ENCODE assay signal across 20 cellular contexts in the genomic region with DNA sequence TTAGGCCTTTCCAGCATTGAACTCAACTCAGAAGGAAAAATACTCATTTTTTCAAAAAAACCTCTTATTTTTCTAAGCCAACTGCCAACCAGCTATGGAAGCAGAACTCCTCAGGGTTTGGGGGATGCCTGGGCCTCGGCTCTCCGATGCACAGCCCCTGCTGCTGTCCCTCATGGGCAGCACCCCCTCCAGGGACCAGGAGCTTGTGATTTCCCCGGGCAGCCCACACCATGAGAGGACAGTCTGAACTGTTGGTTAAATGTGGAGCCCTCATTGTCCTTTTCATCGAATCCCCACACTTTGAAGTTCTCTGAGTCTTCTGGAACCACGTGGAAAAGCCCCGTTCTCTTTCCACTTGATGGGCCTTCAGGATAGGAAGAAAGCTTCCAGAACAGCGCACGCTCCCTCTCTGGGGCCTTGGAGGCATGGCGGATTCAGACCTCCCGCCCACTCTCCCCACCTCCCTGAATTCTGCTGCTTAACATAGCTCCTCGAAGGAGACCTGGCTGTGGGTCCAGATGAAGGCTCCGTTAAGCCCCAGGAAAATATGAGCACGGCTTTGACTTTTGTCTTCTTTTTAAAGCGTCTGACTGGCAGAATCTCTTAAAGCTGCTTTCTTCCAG.
DNase-seq lines count a peak whose midpoint lies in the region; ATAC-seq, FAIRE-seq and TF ChIP-seq lines count a peak whose summit lies in the region.
"Had no signal": no experiment of that assay in that cellular context is flagged by ENCODE, and none has a peak within 500 bp of the region (broad histone marks: within the 10 kb centered on the region; RNA-seq: fewer than 3 reads in every experiment).

No MANE protein-coding gene starts in this region.

- no peak overlapping the region for H2BK12ac ChIP-seq in H1 (ENCODE audit: low read depth, low read length)

- no peak overlapping the region for H3K27ac ChIP-seq in H1 (ENCODE audit: low read depth, low read length)
- H3K27ac ChIP-seq: epithelial cell of prostate, vagina had no signal

- TF ChIP-seq EP300 in H1 (IDR thresholded peaks at IDR 0.05; ENCODE audit: borderline replicate concordance in 1 of 2, low read depth in 2 of 2, low read length in 2 of 2): no peak

- no peaks in the 10 kb centered on the region for H3K79me1 ChIP-seq in H1 (ENCODE audit: low read depth, low read length)

- peaks cover 3 to 8% of the 10 kb centered on the region in 2 experiments; a peak in 2 of 4 replicates for H3K9me3 ChIP-seq in H1 (ENCODE audit: insufficient read depth in 2 of 2, low read depth in 1 of 2, low read length in 1 of 2)
- H3K9me3 ChIP-seq: vagina had no signal

- H4K20me1 ChIP-seq in H1 (replicated peaks in 1 of 2; ENCODE audit: control insufficient read depth in 1 of 2, insufficient read depth in 2 of 2, low read length in 2 of 2): no peaks in the 10 kb centered on the region

- no peaks in the 10 kb centered on the region for H3K36me3 Mint-ChIP-seq in natural killer cell treated with Interleukin-12 subunit alpha and Interleukin-12 subunit beta and Interleukin-15 and Interleukin-18, amount 100 ng/mL, for 72 hours
- no peaks in the 10 kb centered on the region for H3K36me3 Mint-ChIP-seq in natural killer cell
- H3K36me3 Mint-ChIP-seq in activated CD8-positive, alpha-beta T cell treated with anti-CD3 and anti-CD28 coated beads, Interleukin-2, amount 10 ng/mL, durations not matched to agents 7 days and 5 days (ENCODE audit: low read depth): no peaks in the 10 kb centered on the region
- H3K36me3 Mint-ChIP-seq: CD14-positive monocyte had no signal

- H3K36me3 ChIP-seq in H1 (ENCODE audit: control insufficient read depth in 2 of 4, insufficient read depth in 4 of 4, low read length in 3 of 4): no peaks in the 10 kb centered on the region
- H3K36me3 ChIP-seq: vagina had no signal

- H3K23ac ChIP-seq in H1 (ENCODE audit: insufficient read length): no peak overlapping the region

- H2BK120ac ChIP-seq in H1 (replicated peaks; ENCODE audit: low read depth, low read length): no peak overlapping the region

- DNase-seq in natural killer cell treated with Interleukin-12 subunit alpha and Interleukin-12 subunit beta and Interleukin-15 and Interleukin-18, amount 100 ng/mL, for 72 hours (ENCODE audit: low spot score): peak; percentile 45
- DNase-seq in natural killer cell: no peak
- DNase-seq in H1 (ENCODE audit: low read depth in 1 of 2, low spot score in 2 of 2): no peak
- peak; percentile 46 for DNase-seq in pons (ENCODE audit: low spot score)
- no peak for DNase-seq in NCI-H510A treated with DMSO at 0.1 percent for 48 hours (lab: John Stamatoyannopoulos, UW)
- DNase-seq in foreskin fibroblast: no peak
- DNase-seq in activated CD8-positive, alpha-beta T cell treated with anti-CD3 and anti-CD28 coated beads, Interleukin-2, amount 10 ng/mL, durations not matched to agents 7 days and 5 days: no peak
- DNase-seq: activated CD4-positive, alpha-beta T cell treated with anti-CD3 and anti-CD28 coated beads for 4 hours; DMS 273 treated with DMSO at 0.1 percent for 48 hours; foreskin melanocyte; NCI-H1436 treated with DMSO at 0.1 percent for 48 hours; NCI-H2171; NCI-H526 treated with DMSO at 0.1 percent for 48 hours had no signal

- H3K9ac ChIP-seq in H1 (replicated peaks in 1 of 4; ENCODE audit: extremely low read depth in 1 of 4, low read depth in 3 of 4, low read length in 3 of 4): no peak overlapping the region

- no peak overlapping the region for H3K4me2 ChIP-seq in H1 (ENCODE audit: insufficient read depth in 1 of 2, low read depth in 2 of 2, low read length in 2 of 2)

- no peak overlapping the region for H2BK20ac ChIP-seq in H1 (ENCODE audit: low read length)

- no peak overlapping the region for H2AFZ ChIP-seq in H1 (ENCODE audit: low read length)

- no peak for TF ChIP-seq POLR2A in H1 (IDR thresholded peaks at IDR 0.05; ENCODE audit: control extremely low read depth in 1 of 2, low read depth in 2 of 2, low read length in 2 of 2)

- H3K4me3 ChIP-seq in H1 (ENCODE audit: extremely low read depth in 1 of 4, insufficient read depth in 2 of 4, low read depth in 3 of 4, low read length in 4 of 4) (no peak overlapping the region), foreskin fibroblast (ENCODE audit: low read depth in 1 of 2, low read length in 2 of 2) (no peak overlapping the region)
- H3K4me3 ChIP-seq: vagina had no signal

- H3K4me1 Mint-ChIP-seq in natural killer cell treated with Interleukin-12 subunit alpha and Interleukin-12 subunit beta and Interleukin-15 and Interleukin-18, amount 100 ng/mL, for 72 hours (ENCODE audit: low read depth in 2 of 2): no peaks in the 10 kb centered on the region
- no peaks in the 10 kb centered on the region for H3K4me1 Mint-ChIP-seq in natural killer cell
- no peaks in the 10 kb centered on the region for H3K4me1 Mint-ChIP-seq in activated CD8-positive, alpha-beta T cell treated with anti-CD3 and anti-CD28 coated beads, Interleukin-2, amount 10 ng/mL, durations not matched to agents 7 days and 5 days (ENCODE audit: low read depth)
- H3K4me1 Mint-ChIP-seq: CD14-positive monocyte had no signal

- H2BK15ac ChIP-seq in H1 (ENCODE audit: low read length): no peak overlapping the region

- intact Hi-C loops in natural killer cell (cut with micrococcal nuclease): no loop called here

- no peak overlapping the region for H4K5ac ChIP-seq in H1 (ENCODE audit: insufficient read length, low read depth, low read length)

- H3K27me3 ChIP-seq in H1 (replicated peaks in 1 of 4; ENCODE audit: control insufficient read depth in 3 of 4, extremely low read depth in 1 of 4, insufficient read depth in 3 of 4, low read length in 3 of 4): no peaks in the 10 kb centered on the region; a peak in 1 of 7 replicates
- H3K27me3 ChIP-seq: vagina had no signal

- no peak overlapping the region for H3K27ac Mint-ChIP-seq in natural killer cell treated with Interleukin-12 subunit alpha and Interleukin-12 subunit beta and Interleukin-15 and Interleukin-18, amount 100 ng/mL, for 72 hours
- no peak overlapping the region for H3K27ac Mint-ChIP-seq in natural killer cell
- H3K27ac Mint-ChIP-seq in activated CD8-positive, alpha-beta T cell treated with anti-CD3 and anti-CD28 coated beads, Interleukin-2, amount 10 ng/mL, durations not matched to agents 7 days and 5 days: no peak overlapping the region
- H3K27ac Mint-ChIP-seq: activated T-helper 1 cell treated with anti-CD3 and anti-CD28 coated beads, Interleukin-12 subunit alpha, Interleukin-12 subunit beta, Interleukin-2, Interleukin-4 antibody, amounts not matched to agents 30 ng/mL and 10 ng/mL and 1 ng/mL, durations not matched to agents 14 hours and 24 hours and 36 hours; mesothelial cell of epicardium had no signal

- H3K23me2 ChIP-seq in H1 (ENCODE audit: low read depth, low read length): no peaks in the 10 kb centered on the region

- no peak overlapping the region for H3K4ac ChIP-seq in H1 (replicated peaks; ENCODE audit: insufficient read length, low read depth, low read length)

- no peaks in the 10 kb centered on the region for H3K9me3 Mint-ChIP-seq in natural killer cell treated with Interleukin-12 subunit alpha and Interleukin-12 subunit beta and Interleukin-15 and Interleukin-18, amount 100 ng/mL, for 72 hours
- no peaks in the 10 kb centered on the region for H3K9me3 Mint-ChIP-seq in natural killer cell
- H3K9me3 Mint-ChIP-seq in activated CD8-positive, alpha-beta T cell treated with anti-CD3 and anti-CD28 coated beads, Interleukin-2, amount 10 ng/mL, durations not matched to agents 7 days and 5 days (ENCODE audit: insufficient read depth): no peaks in the 10 kb centered on the region
- H3K9me3 Mint-ChIP-seq: activated T-helper 1 cell treated with anti-CD3 and anti-CD28 coated beads, Interleukin-12 subunit alpha, Interleukin-12 subunit beta, Interleukin-2, Interleukin-4 antibody, amounts not matched to agents 30 ng/mL and 10 ng/mL and 1 ng/mL, durations not matched to agents 14 hours and 24 hours and 36 hours; neural crest cell had no signal

- CTCF ChIA-PET in H1 (lab: Charles Lee; ENCODE audit: partially characterized antibody): interaction anchor here (0.6 to 2.0 kb wide), 16 partner anchors 8 to 234 kb away, joined by 3 to 10 read pairs (median 4); no protein-coding TSS in a partner anchor
- CTCF ChIA-PET in activated CD8-positive, alpha-beta T cell treated with anti-CD3 and anti-CD28 coated beads, Interleukin-2, amount 10 ng/mL, durations not matched to agents 7 days and 5 days (lab: Charles Lee): interaction anchor here (1.0 kb wide), 1 partner anchor 144 kb away, joined by 3 read pairs; no protein-coding TSS in a partner anchor

- no peak overlapping the region for H3K18ac ChIP-seq in H1 (ENCODE audit: extremely low read depth, low read length)

- peaks cover 0 to 17% (median 14%) of the 10 kb centered on the region in 4 experiments; a peak in 6 of 7 replicates for H3K4me1 ChIP-seq in H1 (replicated peaks in 1 of 4; ENCODE audit: control insufficient read depth in 3 of 4, insufficient read depth in 4 of 4, low read length in 3 of 4)

- TF ChIP-seq RAD21 in H1 (IDR thresholded peaks at IDR 0.05 in 1 of 2, conservative IDR thresholded peaks at IDR 0.05 in 1 of 2; ENCODE audit: low read depth in 2 of 2, low read length in 2 of 2): peak; percentile 1 to 32; a peak in 2 of 4 replicates

- POLR2A ChIA-PET in H1 (lab: Charles Lee; ENCODE audit: partially characterized antibody): no interaction called here
- POLR2A ChIA-PET in activated CD8-positive, alpha-beta T cell treated with anti-CD3 and anti-CD28 coated beads, Interleukin-2, amount 10 ng/mL, durations not matched to agents 7 days and 5 days (lab: Charles Lee): interaction anchor here (0.6 kb wide), 1 partner anchor 8 kb away, joined by 3 read pairs; no protein-coding TSS in a partner anchor

- H4K91ac ChIP-seq in H1 (replicated peaks; ENCODE audit: insufficient read length, low read length): no peak overlapping the region

- 85% methylated on average over 14 of the region's 14 CpGs; no CpG with 5 or more reads in 1 of the 2 experiments for WGBS in H1 (ENCODE audit: extremely low coverage in 1 of 2, insufficient coverage in 1 of 2, insufficient read length in 1 of 2, insufficient replicate concordance in 2 of 2, low coverage in 1 of 2, low lambda C conversion rate in 2 of 2, missing lambda C conversion rate in 1 of 2), 2 experiments

- no peak overlapping the region for H2BK5ac ChIP-seq in H1 (ENCODE audit: low read depth, low read length)

- no peak for FAIRE-seq in H1 (lab: Jason Lieb, UNC)

- H2AK5ac ChIP-seq in H1 (ENCODE audit: low read depth, low read length): no peak overlapping the region

- no peak overlapping the region for H3K14ac ChIP-seq in H1 (ENCODE audit: insufficient read length)

- ATAC-seq in natural killer cell treated with Interleukin-12 subunit alpha and Interleukin-12 subunit beta and Interleukin-15 and Interleukin-18, amount 100 ng/mL, for 72 hours: no peak
- ATAC-seq in natural killer cell (no peak), HG03025 (IDR thresholded peaks at IDR 0.05; ENCODE audit: low FRiP score, unreplicated experiment) (no peak)
- ATAC-seq in activated CD8-positive, alpha-beta T cell treated with anti-CD3 and anti-CD28 coated beads, Interleukin-2, amount 10 ng/mL, durations not matched to agents 7 days and 5 days: no peak

- no peak overlapping the region for H4K8ac ChIP-seq in H1 (ENCODE audit: extremely low read depth, insufficient read depth, low read length)

- no peaks in the 10 kb centered on the region for H3K27me3 Mint-ChIP-seq in natural killer cell treated with Interleukin-12 subunit alpha and Interleukin-12 subunit beta and Interleukin-15 and Interleukin-18, amount 100 ng/mL, for 72 hours
- no peaks in the 10 kb centered on the region for H3K27me3 Mint-ChIP-seq in natural killer cell (ENCODE audit: low read depth in 2 of 2)
- H3K27me3 Mint-ChIP-seq in activated CD8-positive, alpha-beta T cell treated with anti-CD3 and anti-CD28 coated beads, Interleukin-2, amount 10 ng/mL, durations not matched to agents 7 days and 5 days (ENCODE audit: low read depth): no peaks in the 10 kb centered on the region

- TF ChIP-seq CTCF in natural killer cell (IDR thresholded peaks at IDR 0.05) (no peak), H1 (IDR thresholded peaks at IDR 0.05; ENCODE audit: control extremely low read depth in 1 of 3, insufficient read depth in 1 of 3, low read depth in 1 of 3, low read length in 3 of 3) (peak in 1 of 3 experiments; percentile 19; a peak in 2 of 4 replicates), foreskin fibroblast (IDR thresholded peaks at IDR 0.05; ENCODE audit: low read depth, low read length) (no peak)

- H3K56ac ChIP-seq in H1 (replicated peaks; ENCODE audit: insufficient read length, low read depth, low read length): no peak overlapping the region

- no peaks in the 10 kb centered on the region for H3K79me2 ChIP-seq in H1 (ENCODE audit: control insufficient read depth in 1 of 2, insufficient read depth in 2 of 2, low read length in 2 of 2)

- no peak overlapping the region for H3K4me3 Mint-ChIP-seq in natural killer cell treated with Interleukin-12 subunit alpha and Interleukin-12 subunit beta and Interleukin-15 and Interleukin-18, amount 100 ng/mL, for 72 hours
- no peak overlapping the region for H3K4me3 Mint-ChIP-seq in natural killer cell
- H3K4me3 Mint-ChIP-seq in activated CD8-positive, alpha-beta T cell treated with anti-CD3 and anti-CD28 coated beads, Interleukin-2, amount 10 ng/mL, durations not matched to agents 7 days and 5 days: no peak overlapping the region
- H3K4me3 Mint-ChIP-seq: activated T-helper 1 cell treated with anti-CD3 and anti-CD28 coated beads, Interleukin-12 subunit alpha, Interleukin-12 subunit beta, Interleukin-2, Interleukin-4 antibody, amounts not matched to agents 30 ng/mL and 10 ng/mL and 1 ng/mL, durations not matched to agents 14 hours and 24 hours and 36 hours; CD14-positive monocyte; mesothelial cell of epicardium; neural crest cell had no signal

Comparison
In these comparisons a context has a peak if more than half of its experiments do, and no peak if none do; other contexts are left out.
1. DNase-seq: peak in natural killer cell treated with Interleukin-12 subunit alpha and Interleukin-12 subunit beta and Interleukin-15 and Interleukin-18, amount 100 ng/mL, for 72 hours (single experiment) and pons (single experiment); none in natural killer cell (single experiment), H1 (0 of 2), NCI-H510A treated with DMSO at 0.1 percent for 48 hours (single experiment), foreskin fibroblast (0 of 2) and activated CD8-positive, alpha-beta T cell treated with anti-CD3 and anti-CD28 coated beads, Interleukin-2, amount 10 ng/mL, durations not matched to agents 7 days and 5 days (single experiment).